8 cellular contexts compared by ENCODE assay signal in genomic region chr3:49165771-49166751, GRCh38. TPM values are rescaled to one million over a fixed set of nuclear protein-coding genes. Genes with fewer than 3 reads are reported as not detected.
DNase-seq lines count a peak whose midpoint lies in the region; ATAC-seq and TF ChIP-seq lines count a peak whose summit lies in the region.

Gene CCDC71 (minus strand): TSS chr3:49166331. CDS start chr3:49164208, 2,123 bp downstream.

- DNase-seq in BE2C (peak; percentile 58), SW480 (ENCODE audit: low spot score) (peak; percentile 63), heart left ventricle (peak; percentile 79 to 90 (median 83)), posterior vena cava (ENCODE audit: low spot score) (peak; percentile 95), type B pancreatic cell (ENCODE audit: extremely low spot score, unreplicated experiment) (no peak)
- peak; percentile 55 for DNase-seq in activated naive CD8-positive, alpha-beta T cell treated with anti-CD3 and anti-CD28 coated beads, Interleukin-2, amount 50 U/mL, for 16 hours (ENCODE audit: low read depth, low spot score)

- no peaks in the 10 kb centered on the region for H3K27me3 ChIP-seq in BE2C
- H3K27me3 ChIP-seq in heart left ventricle = no peaks in the 10 kb centered on the region

- peak within 1 kb of the TSS; percentile 89 for H3K27ac Mint-ChIP-seq in type B pancreatic cell

- H3K36me3 Mint-ChIP-seq in type B pancreatic cell = peaks cover 4% of the 10 kb centered on the region

- peak in 1 of 2 donors; percentile 57 for TF ChIP-seq POLR2A in heart left ventricle (IDR thresholded peaks at IDR 0.05)

- peak within 1 kb of the TSS; percentile 71 for H3K4me3 ChIP-seq in BE2C (ENCODE audit: low read depth, low read length)
- H3K4me3 ChIP-seq in heart left ventricle = peak within 1 kb of the TSS; percentile 78 to 99 (median 89)

- intact Hi-C loops in heart left ventricle (cut with DNase I) (loop anchor here in 4 of 10 donors (5.0 to 10.0 kb wide), 4 partner anchors 34 to 279 kb away; partner anchors contain the start of genes LAMB2 (in 1 of the 4), RHOA (in 1 of the 4), TCTA (in 1 of the 4) and USP4 (in 1 of the 4)), posterior vena cava (cut with DNase I) (loop anchor here in 1 of 2 donors (10.0 kb wide), 2 partner anchors 299 to 491 kb away; no protein-coding TSS in a partner anchor)

- no peaks in the 10 kb centered on the region for H3K9me3 Mint-ChIP-seq in type B pancreatic cell

- H3K27ac ChIP-seq in KOPT-K1 (ENCODE audit: low read depth, low read length, poor library complexity, severe bottlenecking) = peak within 1 kb of the TSS; percentile 66
- peak within 1 kb of the TSS; percentile 82 to 96 (median 91) for H3K27ac ChIP-seq in heart left ventricle

- H3K9me3 ChIP-seq in BE2C = no peaks in the 10 kb centered on the region
- peaks cover 6% of the 10 kb centered on the region for H3K9me3 ChIP-seq in KOPT-K1 (ENCODE audit: insufficient read depth, low read length, poor library complexity, severe bottlenecking)
- H3K9me3 ChIP-seq in heart left ventricle = no peaks in the 10 kb centered on the region

- H3K4me1 Mint-ChIP-seq in type B pancreatic cell (ENCODE audit: unreplicated experiment) = peaks cover 29% of the 10 kb centered on the region

- H3K4me1 ChIP-seq in BE2C (peaks cover 4% of the 10 kb centered on the region; the same call in 1 of the 2 replicates), heart left ventricle (peaks cover 0 to 32% (median 24%) of the 10 kb centered on the region in 12 donors)

- H3K36me3 ChIP-seq in BE2C (peaks cover 3% of the 10 kb centered on the region; the same call in 1 of the 2 replicates), KOPT-K1 (ENCODE audit: insufficient read depth, low read length) (peaks cover 24% of the 10 kb centered on the region), heart left ventricle (peaks cover 0 to 29% (median 21%) of the 10 kb centered on the region in 9 donors)

- TF ChIP-seq CTCF in BE2C (IDR thresholded peaks at IDR 0.05; ENCODE audit: low read depth, low read length) (no peak), heart left ventricle (IDR thresholded peaks at IDR 0.05) (no peak), type B pancreatic cell (conservative IDR thresholded peaks at IDR 0.05) (no peak)

- H3K4me3 Mint-ChIP-seq in type B pancreatic cell = peak within 1 kb of the TSS; percentile 92

- H3K27me3 Mint-ChIP-seq in type B pancreatic cell = no peaks in the 10 kb centered on the region

- ATAC-seq in GM19324 (IDR thresholded peaks at IDR 0.05; ENCODE audit: low FRiP score, unreplicated experiment) (peak; percentile 57), heart left ventricle (peak; percentile 43 to 80 (median 75))

- WGBS in heart left ventricle, 4 donors = 2 to 3% (median 3%) methylated on average over 31 to 69 of the region's 69 CpGs

RNA-seq across cellular contexts. Expression of gene CCDC71, which starts in this region (rescaled TPM):
- polyA plus RNA-seq in BE2C (2012; ENCODE audit: insufficient read depth, insufficient read length, low read depth) = 12.9 TPM
- total RNA-seq in heart left ventricle (10 to 100 TPM in 7 of 9 donors, 1 to 10 TPM in 2; 9.7 to 24.0 (median 14.6) TPM), posterior vena cava (10 to 100 TPM; 14.1 to 14.3 TPM), type B pancreatic cell (ENCODE audit: low replicate concordance) (27.4 and 28.5 TPM in 2 replicates)
- 10 to 100 TPM in 1 of 2 donors, 1 to 10 TPM in 1; 9.8 to 17.7 TPM for polyA plus RNA-seq in heart left ventricle
